Comparison of ENCODE assay signal across 8 cellular contexts in genomic region chr15:94119923-94120775, GRCh38.
DNase-seq lines count a peak whose midpoint lies in the region; ATAC-seq and TF ChIP-seq lines count a peak whose summit lies in the region.

No MANE protein-coding gene starts in this region.

- no peaks in the 10 kb centered on the region for H3K9me3 Mint-ChIP-seq in MCF 10A (ENCODE audit: unreplicated experiment)

- H3K36me3 Mint-ChIP-seq in MCF 10A (ENCODE audit: insufficient read depth, unreplicated experiment): no peaks in the 10 kb centered on the region

- no peaks in the 10 kb centered on the region for H3K4me1 Mint-ChIP-seq in MCF 10A (ENCODE audit: insufficient read depth, unreplicated experiment)

- peak; percentile 98 for TF ChIP-seq CTCF in MCF 10A (IDR thresholded peaks at IDR 0.05; ENCODE audit: unreplicated experiment)

- peak overlapping the region; percentile 35 for H3K27ac Mint-ChIP-seq in MCF 10A (ENCODE audit: low read depth, unreplicated experiment)

- H3K4me3 Mint-ChIP-seq in MCF 10A (ENCODE audit: unreplicated experiment): no peak overlapping the region

- ATAC-seq in GM18502 (IDR thresholded peaks at IDR 0.05; ENCODE audit: poor library complexity, unreplicated experiment): peak; percentile 100
- peak; percentile 99 for ATAC-seq in HG02870 (IDR thresholded peaks at IDR 0.05; ENCODE audit: unreplicated experiment)

- no TSS peak for BruUV-seq in MCF 10A (replicated peaks; lab: Mats Ljungman, UMichigan)

- POLR2A ChIA-PET in MCF 10A (lab: Yijun Ruan, JAX): interaction anchor here (0.6 to 1.9 kb wide), 9 partner anchors 40 to 1140 kb away, joined by 3 to 17 read pairs (median 4); no protein-coding TSS in a partner anchor

- CTCF ChIA-PET in MCF 10A (lab: Yijun Ruan, JAX): interaction anchor here (0.5 to 2.2 kb wide), 91 partner anchors 8 to 1424 kb away, joined by 3 to 117 read pairs (median 4); no protein-coding TSS in a partner anchor

- DNase-seq in AG08396 (ENCODE audit: low spot score): peak; percentile 67
- peak; percentile 30 for DNase-seq in NCI-H128 (lab: John Stamatoyannopoulos, UW; ENCODE audit: unreplicated experiment)
- peak; percentile 91 for DNase-seq in SK-MEL-5 (ENCODE audit: low read depth, low spot score)
- DNase-seq in MCF 10A (ENCODE audit: unreplicated experiment): peak; percentile 90
- DNase-seq in inferior parietal cortex (ENCODE audit: extremely low spot score): peak; percentile 94
- peak; percentile 47 for DNase-seq in stimulated activated CD4-positive, alpha-beta T cell treated with anti-CD3 and anti-CD28 coated beads, Interleukin-1b, Interleukin-23, amount 100 ng/mL, for 48 hours

- H3K27me3 Mint-ChIP-seq in MCF 10A (ENCODE audit: insufficient read depth, unreplicated experiment): no peaks in the 10 kb centered on the region

- intact Hi-C loops in MCF 10A (cut with micrococcal nuclease): loop anchor here (1.0 to 10.0 kb wide), 5 partner anchors 123 to 1323 kb away; no protein-coding TSS in a partner anchor

- in situ Hi-C loops in SK-MEL-5 (cut with HindIII; ENCODE audit: low pct_unique_long_range_greater_than_20kb, low sequenced_read_pairs): no loop called here

Comparison
In these comparisons a context has a peak if more than half of its experiments do, and no peak if none do; other contexts are left out.
1. Peak in every context shown above with its lines: DNase-seq and ATAC-seq.
2. DNase-seq: peak in every context shown above with its lines; median percentile 94 in inferior parietal cortex; 91 in SK-MEL-5; 90 in MCF 10A; 67 in AG08396; 47 in stimulated activated CD4-positive, alpha-beta T cell treated with anti-CD3 and anti-CD28 coated beads, Interleukin-1b, Interleukin-23, amount 100 ng/mL, for 48 hours; 30 in NCI-H128.